ENCODE assay signal across 30 cellular contexts in genomic region chr15:46450810-46451182, GRCh38.
"Had no signal": no experiment of that assay in that cellular context is flagged by ENCODE, and none has a peak within 500 bp of the region (broad histone marks: within the 10 kb centered on the region; RNA-seq: fewer than 3 reads in every experiment).

No MANE protein-coding gene starts in this region.

- H3K4me3 Mint-ChIP-seq: naive thymus-derived CD4-positive, alpha-beta T cell; natural killer cell; nephron progenitor cell; neural crest cell; stimulated activated memory B cell treated with anti-CD40 and anti-IgM and Interleukin-4, amounts not matched to agents 10 μg/mL and 1 μg/mL and 100 μg/mL, for 72 hours; stimulated activated naive CD8-positive, alpha-beta T cell treated with anti-CD3 and anti-CD28 coated beads, Interleukin-15, amount 100 ng/mL, for 72 hours; type B pancreatic cell had no signal

- H3K9me3 Mint-ChIP-seq: neural crest cell; stimulated activated memory B cell treated with anti-CD40 and anti-IgM and Interleukin-4, amounts not matched to agents 10 μg/mL and 1 μg/mL and 100 μg/mL, for 72 hours had no signal

- H3K36me3 ChIP-seq: neutrophil, pancreas, prostate gland, spleen, suprapubic skin, tibial artery, transverse colon, vagina had no signal

- H3K4me3 ChIP-seq: pancreas, prostate gland, skin epidermis, smooth muscle cell, spleen, suprapubic skin, testis, tibial artery, transverse colon, vagina had no signal

- H3K9me3 ChIP-seq: neutrophil, pancreas, prostate gland, suprapubic skin, testis, tibial artery, transverse colon, vagina had no signal

- H3K27ac Mint-ChIP-seq: naive thymus-derived CD4-positive, alpha-beta T cell; natural killer cell; stimulated activated memory B cell treated with anti-CD40 and anti-IgM and Interleukin-4, amounts not matched to agents 10 μg/mL and 1 μg/mL and 100 μg/mL, for 72 hours; stimulated activated naive CD8-positive, alpha-beta T cell treated with anti-CD3 and anti-CD28 coated beads, Interleukin-15, amount 100 ng/mL, for 72 hours; type B pancreatic cell had no signal

- FAIRE-seq: pancreas, urothelium cell line had no signal

- H3K27me3 Mint-ChIP-seq: stimulated activated memory B cell treated with anti-CD40 and anti-IgM and Interleukin-4, amounts not matched to agents 10 μg/mL and 1 μg/mL and 100 μg/mL, for 72 hours; stimulated activated naive CD8-positive, alpha-beta T cell treated with anti-CD3 and anti-CD28 coated beads, Interleukin-15, amount 100 ng/mL, for 72 hours; type B pancreatic cell had no signal

- H3K4me1 Mint-ChIP-seq: naive thymus-derived CD4-positive, alpha-beta T cell; natural killer cell; neural crest cell; stimulated activated memory B cell treated with anti-CD40 and anti-IgM and Interleukin-4, amounts not matched to agents 10 μg/mL and 1 μg/mL and 100 μg/mL, for 72 hours; stimulated activated naive CD8-positive, alpha-beta T cell treated with anti-CD3 and anti-CD28 coated beads, Interleukin-15, amount 100 ng/mL, for 72 hours had no signal

- ATAC-seq: naive thymus-derived CD4-positive, alpha-beta T cell; natural killer cell; pancreas; right cardiac atrium; sciatic nerve; stimulated activated memory B cell treated with anti-CD40 and anti-IgM and Interleukin-4, amounts not matched to agents 10 μg/mL and 1 μg/mL and 100 μg/mL, for 72 hours; stimulated activated naive CD8-positive, alpha-beta T cell treated with anti-CD3 and anti-CD28 coated beads, Interleukin-15, amount 100 ng/mL, for 72 hours; stimulated activated naive CD8-positive, alpha-beta T cell treated with anti-CD3 and anti-CD28 coated beads, Interleukin-15, Interleukin-2, amounts not matched to agents 100 U/mL and 50 U/mL, for 24 hours had no signal

- H3K4me2 ChIP-seq: smooth muscle cell had no signal

- H3K27me3 ChIP-seq: neutrophil, pancreas, spleen, suprapubic skin, testis, tibial artery, transverse colon, vagina had no signal

- DNase-seq: naive thymus-derived CD4-positive, alpha-beta T cell; natural killer cell; nephron progenitor cell; nucleus accumbens; pancreas; right cardiac atrium; spleen; stimulated activated CD4-positive, alpha-beta T cell treated with anti-CD3 and anti-CD28 coated beads, Interleukin-12 subunit alpha, Interleukin-12 subunit beta, amount 100 ng/mL, for 4 hours; stimulated activated CD4-positive, alpha-beta T cell treated with anti-CD3 and anti-CD28 coated beads, Interleukin-1b, Interleukin-23, amount 100 ng/mL, for 48 hours; stimulated activated CD4-positive, alpha-beta T cell treated with anti-CD3 and anti-CD28 coated beads, Interleukin-4, amount 100 ng/mL, for 1 hour; stimulated activated CD4-positive, alpha-beta T cell treated with anti-CD3 and anti-CD28 coated beads, Interleukin-4, amount 100 ng/mL, for 4 hours; stimulated activated CD8-positive, alpha-beta memory T cell treated with anti-CD3 and anti-CD28 coated beads, Interleukin-4, amount 100 ng/mL, for 48 hours; stimulated activated naive CD4-positive, alpha-beta T cell; stimulated activated naive CD8-positive, alpha-beta T cell treated with anti-CD3 and anti-CD28 coated beads, Interleukin-15, amount 100 ng/mL, for 72 hours; stimulated activated naive CD8-positive, alpha-beta T cell treated with anti-CD3 and anti-CD28 coated beads, Interleukin-15, Interleukin-2, amounts not matched to agents 100 U/mL and 50 U/mL, for 24 hours; substantia nigra; testis; tibial artery; transverse colon had no signal

- H3K36me3 Mint-ChIP-seq: naive thymus-derived CD4-positive, alpha-beta T cell; natural killer cell; stimulated activated memory B cell treated with anti-CD40 and anti-IgM and Interleukin-4, amounts not matched to agents 10 μg/mL and 1 μg/mL and 100 μg/mL, for 72 hours; type B pancreatic cell had no signal

- H3K4me1 ChIP-seq: pancreas, prostate gland, spleen, suprapubic skin, testis, tibial artery, transverse colon, vagina had no signal

- H3K27ac ChIP-seq: neutrophil, pancreas, prostate gland, skin epidermis, spleen, suprapubic skin, testis, tibial artery, transverse colon, vagina had no signal
